ENCODE assay signal across 1 cellular context in the genomic region with DNA sequence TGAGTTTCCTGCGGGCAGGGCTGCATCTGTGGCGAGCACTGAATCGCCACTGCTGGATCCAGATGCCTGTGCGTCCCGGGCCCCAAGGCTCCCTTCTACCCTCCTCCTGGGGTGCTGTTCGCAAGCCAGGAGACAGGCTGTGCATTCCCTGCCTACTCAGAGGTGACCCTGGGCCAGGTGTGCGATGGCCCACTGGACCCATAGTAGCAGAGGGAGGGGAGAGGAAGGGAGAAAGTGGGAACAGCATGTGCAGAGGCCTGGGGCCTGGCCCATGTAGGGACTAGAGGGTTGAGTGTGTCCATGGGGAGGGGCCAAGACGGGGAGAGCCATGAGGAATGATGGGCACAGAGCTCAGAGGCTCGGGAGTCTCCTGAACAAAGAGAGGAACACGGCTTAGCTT.
TF ChIP-seq lines count a peak whose summit lies in the region.

No MANE protein-coding gene starts in this region.

TF ChIP-seq in K562, 482 proteins besides CTCF, POLR2A, EP300 and RAD21:
- TF ChIP-seq ZNF140 (CRISPR knock-in tag; IDR thresholded peaks at IDR 0.05) (no peak), NONO (IDR thresholded peaks at IDR 0.05; ENCODE audit: low read depth in 2 of 2, low read length in 1 of 2) (no peak), ZNF561 (CRISPR knock-in tag; conservative IDR thresholded peaks at IDR 0.05) (no peak), MAFK (IDR thresholded peaks at IDR 0.05; ENCODE audit: low read length) (no peak)
- TF ChIP-seq, protein P1, sequence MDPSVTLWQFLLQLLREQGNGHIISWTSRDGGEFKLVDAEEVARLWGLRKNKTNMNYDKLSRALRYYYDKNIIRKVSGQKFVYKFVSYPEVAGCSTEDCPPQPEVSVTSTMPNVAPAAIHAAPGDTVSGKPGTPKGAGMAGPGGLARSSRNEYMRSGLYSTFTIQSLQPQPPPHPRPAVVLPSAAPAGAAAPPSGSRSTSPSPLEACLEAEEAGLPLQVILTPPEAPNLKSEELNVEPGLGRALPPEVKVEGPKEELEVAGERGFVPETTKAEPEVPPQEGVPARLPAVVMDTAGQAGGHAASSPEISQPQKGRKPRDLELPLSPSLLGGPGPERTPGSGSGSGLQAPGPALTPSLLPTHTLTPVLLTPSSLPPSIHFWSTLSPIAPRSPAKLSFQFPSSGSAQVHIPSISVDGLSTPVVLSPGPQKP (CRISPR knock-in tag; IDR thresholded peaks at IDR 0.05) = no peak
- TF ChIP-seq, protein P2, sequence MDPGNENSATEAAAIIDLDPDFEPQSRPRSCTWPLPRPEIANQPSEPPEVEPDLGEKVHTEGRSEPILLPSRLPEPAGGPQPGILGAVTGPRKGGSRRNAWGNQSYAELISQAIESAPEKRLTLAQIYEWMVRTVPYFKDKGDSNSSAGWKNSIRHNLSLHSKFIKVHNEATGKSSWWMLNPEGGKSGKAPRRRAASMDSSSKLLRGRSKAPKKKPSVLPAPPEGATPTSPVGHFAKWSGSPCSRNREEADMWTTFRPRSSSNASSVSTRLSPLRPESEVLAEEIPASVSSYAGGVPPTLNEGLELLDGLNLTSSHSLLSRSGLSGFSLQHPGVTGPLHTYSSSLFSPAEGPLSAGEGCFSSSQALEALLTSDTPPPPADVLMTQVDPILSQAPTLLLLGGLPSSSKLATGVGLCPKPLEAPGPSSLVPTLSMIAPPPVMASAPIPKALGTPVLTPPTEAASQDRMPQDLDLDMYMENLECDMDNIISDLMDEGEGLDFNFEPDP (CRISPR knock-in tag; IDR thresholded peaks at IDR 0.05) = no peak
